ENCODE assay signal across 8 cellular contexts in genomic region chr10:119178371-119179119, GRCh38. TPM values are rescaled to one million over a fixed set of nuclear protein-coding genes. Genes with fewer than 3 reads are reported as not detected.
DNase-seq lines count a peak whose midpoint lies in the region; TF ChIP-seq lines count a peak whose summit lies in the region.

TSS of gene PRDX3 (minus strand) at chr10:119178812. CDS start at chr10:119178790, 22 bp downstream.

- H3K9ac ChIP-seq in H9 (ENCODE audit: extremely low read depth, insufficient read length, low read length): peak within 1 kb of the TSS; percentile 77

- no peak within 1 kb of the TSS for H3K56ac ChIP-seq in H9 (ENCODE audit: insufficient read length, low read depth, low read length)

- H4K5ac ChIP-seq in H9 (ENCODE audit: insufficient read length, low read depth, low read length): no peak within 1 kb of the TSS

- H2BK120ac ChIP-seq in H9 (ENCODE audit: low read depth, low read length, poor library complexity, severe bottlenecking): no peak within 1 kb of the TSS

- H3K79me1 ChIP-seq in H9 (ENCODE audit: insufficient read depth, low read depth, low read length, poor library complexity, severe bottlenecking): peaks cover 4% of the 10 kb centered on the region

- H3K79me2 ChIP-seq in H9 (ENCODE audit: insufficient read depth, low read length): peaks cover 12% of the 10 kb centered on the region; the same call in 1 of the 2 replicates

- peaks cover 2% of the 10 kb centered on the region; the same call in 1 of the 2 replicates for H3K27me3 Mint-ChIP-seq in H9 (ENCODE audit: low read depth)

- in situ Hi-C loops in G401 (cut with HindIII; ENCODE audit: low sequenced_read_pairs): no loop called here

- H3K9me3 Mint-ChIP-seq in H9: peaks cover 5 to 6% of the 10 kb centered on the region in 2 experiments; a peak in 4 of 5 replicates

- no peak within 1 kb of the TSS for H3T11ph ChIP-seq in H9 (ENCODE audit: low read length)

- H3K36me3 ChIP-seq in MG63: peaks cover 29% of the 10 kb centered on the region
- H3K36me3 ChIP-seq in neuron (ENCODE audit: insufficient read depth, low read length): peaks cover 28% of the 10 kb centered on the region

- H2AFZ ChIP-seq in H9 (ENCODE audit: low read length) (no peak within 1 kb of the TSS), neuron (ENCODE audit: low read depth, low read length) (peak within 1 kb of the TSS; percentile 83)

- no peak within 1 kb of the TSS for H2AK5ac ChIP-seq in H9 (ENCODE audit: insufficient read length, low read length)

- H3K4me1 Mint-ChIP-seq in H9: peaks cover 9 to 13% of the 10 kb centered on the region in 2 experiments; a peak in 3 of 4 replicates

- H3K36me3 Mint-ChIP-seq in H9 (ENCODE audit: insufficient read depth in 1 of 3, low read depth in 3 of 3): peaks cover 17 to 32% (median 30%) of the 10 kb centered on the region in 3 experiments; a peak in 6 of 7 replicates

- peak within 1 kb of the TSS; percentile 85 to 96 for H3K4me3 Mint-ChIP-seq in H9

- H3K4ac ChIP-seq in H9 (ENCODE audit: low read depth, low read length): no peak within 1 kb of the TSS

- H3K9me3 ChIP-seq in H9 (ENCODE audit: control insufficient read depth, low read depth, low read length) (no peaks in the 10 kb centered on the region), MG63 (no peaks in the 10 kb centered on the region), neuron (ENCODE audit: low read length) (no peaks in the 10 kb centered on the region)

- peak within 1 kb of the TSS; percentile 91 for H3K4me2 ChIP-seq in H9 (ENCODE audit: insufficient read depth, insufficient read length, low read length)

- H3K27me3 ChIP-seq in H9 (ENCODE audit: insufficient read depth, low read length): no peaks in the 10 kb centered on the region
- no peaks in the 10 kb centered on the region for H3K27me3 ChIP-seq in MG63
- no peaks in the 10 kb centered on the region for H3K27me3 ChIP-seq in neuron (ENCODE audit: insufficient read depth, low read length)

- no peak for TF ChIP-seq CTCF in H9 (conservative IDR thresholded peaks at IDR 0.05)
- TF ChIP-seq CTCF in foreskin fibroblast (IDR thresholded peaks at IDR 0.05; ENCODE audit: low read depth, low read length): no peak
- no peak for TF ChIP-seq CTCF in subcutaneous adipose tissue (IDR thresholded peaks at IDR 0.05; ENCODE audit: low read depth)

- H3K27ac ChIP-seq in H9 (ENCODE audit: insufficient read length, low read depth, low read length): no peak within 1 kb of the TSS

- peaks cover 2% of the 10 kb centered on the region for H3K23me2 ChIP-seq in H9 (ENCODE audit: insufficient read length, low read depth, low read length, poor library complexity, severe bottlenecking)

- peak within 1 kb of the TSS; percentile 89 to 97 (median 95) for H3K27ac Mint-ChIP-seq in H9

- H3K14ac ChIP-seq in H9 (ENCODE audit: insufficient read depth, low read length): peak within 1 kb of the TSS; percentile 86; the same call in 1 of the 2 replicates

- WGBS in H9 (ENCODE audit: extremely low coverage, insufficient read length, low lambda C conversion rate): no CpG with 5 or more reads among the region's 45 CpGs

- no peak within 1 kb of the TSS for H3K23ac ChIP-seq in H9 (ENCODE audit: insufficient read length, low read depth, low read length)

- H3K4me3 ChIP-seq in MG63: peak within 1 kb of the TSS; percentile 83
- H3K4me3 ChIP-seq in foreskin fibroblast (ENCODE audit: low read depth in 1 of 2, low read length in 2 of 2): peak within 1 kb of the TSS; percentile 67 to 87
- peak within 1 kb of the TSS; percentile 92 for H3K4me3 ChIP-seq in neuron (ENCODE audit: low read length)

- H2BK20ac ChIP-seq in H9 (ENCODE audit: low read depth, low read length, poor library complexity, severe bottlenecking): no peak within 1 kb of the TSS

- no peak within 1 kb of the TSS for H2BK15ac ChIP-seq in H9 (ENCODE audit: low read depth, low read length)

- peak; percentile 94 for DNase-seq in G401 (ENCODE audit: low spot score)
- peak; percentile 95 for DNase-seq in H9
- peak; percentile 94 for DNase-seq in MG63
- peak; percentile 85 for DNase-seq in SHP77 treated with DMSO at 0.1 percent for 48 hours (lab: John Stamatoyannopoulos, UW)
- peak; percentile 78 for DNase-seq in activated gamma-delta T cell (lab: John Stamatoyannopoulos, UW)
- peak; percentile 84 to 96 for DNase-seq in foreskin fibroblast

- H4K8ac ChIP-seq in H9 (replicated peaks; ENCODE audit: insufficient read length, low read depth, low read length): no peak within 1 kb of the TSS

- H2BK12ac ChIP-seq in H9 (ENCODE audit: insufficient read length, low read depth, low read length): no peak within 1 kb of the TSS

- no peak within 1 kb of the TSS for H4K91ac ChIP-seq in H9 (ENCODE audit: insufficient read length, low read depth, low read length)

- H3K4me1 ChIP-seq in H9 (ENCODE audit: insufficient read depth, low read length) (no peaks in the 10 kb centered on the region; the same call in 1 of the 2 replicates), neuron (ENCODE audit: insufficient read depth, low read length) (peaks cover 9% of the 10 kb centered on the region)

- H4K20me1 ChIP-seq in H9 (ENCODE audit: control insufficient read depth, insufficient read depth, insufficient read length): no peaks in the 10 kb centered on the region

- H3K18ac ChIP-seq in H9 (ENCODE audit: insufficient read length, low read depth, low read length): peak within 1 kb of the TSS; percentile 86

- no peak within 1 kb of the TSS for H2BK5ac ChIP-seq in H9 (ENCODE audit: insufficient read length, low read length)

RNA-seq across cellular contexts. Expression of gene PRDX3, which starts in this region (rescaled TPM):
- total RNA-seq in G401 (2014; rRNA removed; shearing (Covaris generic)): 402 and 417 TPM in 2 replicates
- total RNA-seq in H9 (2021) (181 TPM in 2 replicates), subcutaneous adipose tissue (100 to 1,000 TPM; 102 to 258 (median 190) TPM)
- total RNA-seq in MG63 (2014; rRNA removed; shearing (Covaris generic); ENCODE audit: low replicate concordance): 203 and 261 TPM in 2 replicates
